In the genomic region with DNA sequence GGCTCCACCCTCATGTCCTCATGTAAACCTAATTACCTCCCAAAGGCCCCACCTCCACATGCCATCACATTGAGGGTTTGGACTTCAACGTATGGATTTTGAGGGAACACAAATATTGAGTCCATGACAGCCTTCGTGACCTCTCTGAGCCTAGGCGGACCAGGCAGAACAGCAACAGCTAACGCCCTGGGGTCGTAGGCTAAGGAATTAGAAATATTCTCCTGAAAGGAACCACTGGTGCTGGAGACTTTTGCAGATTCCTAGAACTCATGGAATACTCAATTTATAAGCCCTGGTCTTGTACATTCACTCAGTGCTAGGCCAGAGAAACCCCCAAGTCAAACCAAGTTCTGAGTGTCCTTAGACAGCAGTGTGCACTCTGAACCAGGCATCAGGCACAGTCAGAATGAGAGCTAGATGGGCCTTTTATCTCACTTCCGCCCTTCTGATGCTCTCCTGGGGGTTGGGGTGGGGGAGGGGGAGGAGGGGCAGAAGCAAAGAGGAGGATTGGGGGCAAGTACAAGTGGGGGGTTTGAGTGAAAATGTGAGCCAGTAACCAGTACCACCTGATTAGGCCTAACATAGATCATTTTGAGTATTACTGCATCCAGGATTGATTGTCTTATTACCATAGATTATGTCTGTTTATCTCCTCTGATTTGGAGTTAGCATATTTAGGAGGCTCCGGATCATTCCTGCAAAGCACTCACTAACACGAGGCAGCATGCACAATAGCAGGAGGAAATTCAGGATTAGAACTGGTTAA, we compare ENCODE assay signal across 8 cellular contexts.
DNase-seq lines count a peak whose midpoint lies in the region; ATAC-seq, FAIRE-seq and TF ChIP-seq lines count a peak whose summit lies in the region.

No MANE protein-coding gene starts in this region.

- H2AK5ac ChIP-seq in trophoblast cell (ENCODE audit: low read length): no peak overlapping the region

- no peaks in the 10 kb centered on the region for H3K36me3 ChIP-seq in trophoblast cell (ENCODE audit: control insufficient read depth in 1 of 2, insufficient read depth in 2 of 2, low read length in 2 of 2)
- no peaks in the 10 kb centered on the region for H3K36me3 ChIP-seq in PC-3 (ENCODE audit: low read depth, low read length)

- no peaks in the 10 kb centered on the region for H3K9me2 ChIP-seq in PC-3 (replicated peaks; ENCODE audit: low read length)

- H3K79me2 ChIP-seq in trophoblast cell (ENCODE audit: control insufficient read depth, insufficient read depth, low read length, poor library complexity) (no peaks in the 10 kb centered on the region), PC-3 (ENCODE audit: low read length) (no peaks in the 10 kb centered on the region)

- no peak overlapping the region for H3K4me3 Mint-ChIP-seq in activated T-cell treated with anti-CD3 and anti-CD28 coated beads, Interleukin-2, amount 50 U/mL, for 24 hours
- no peak overlapping the region for H3K4me3 Mint-ChIP-seq in activated CD8-positive, alpha-beta T cell treated with anti-CD3 and anti-CD28 coated beads, Interleukin-2, amount 10 ng/mL, durations not matched to agents 7 days and 5 days

- H3K4me1 Mint-ChIP-seq in activated T-cell treated with anti-CD3 and anti-CD28 coated beads, Interleukin-2, amount 50 U/mL, for 24 hours (ENCODE audit: low read depth): peaks cover 19% of the 10 kb centered on the region
- peaks cover 35% of the 10 kb centered on the region for H3K4me1 Mint-ChIP-seq in activated CD8-positive, alpha-beta T cell treated with anti-CD3 and anti-CD28 coated beads, Interleukin-2, amount 10 ng/mL, durations not matched to agents 7 days and 5 days (ENCODE audit: low read depth)

- CTCF ChIA-PET in activated CD8-positive, alpha-beta T cell treated with anti-CD3 and anti-CD28 coated beads, Interleukin-2, amount 10 ng/mL, durations not matched to agents 7 days and 5 days (lab: Charles Lee): interaction anchor here (0.6 to 2.8 kb wide), 12 partner anchors 150 to 1319 kb away, joined by 3 to 29 read pairs (median 5); a partner anchor contains a TSS
- CTCF ChIA-PET in PC-3 (lab: Charles Lee): interaction anchor here (0.6 to 1.0 kb wide), 4 partner anchors 18 to 182 kb away, joined by 3 to 8 read pairs (median 4); no protein-coding TSS in a partner anchor

- H4K20me1 ChIP-seq in PC-3 (ENCODE audit: low read length): no peaks in the 10 kb centered on the region

- no peak overlapping the region for H3K18ac ChIP-seq in trophoblast cell (ENCODE audit: low read length)

- H3K79me1 ChIP-seq in trophoblast cell (ENCODE audit: low read length): peaks cover 2% of the 10 kb centered on the region

- no peak overlapping the region for H4K12ac ChIP-seq in trophoblast cell (ENCODE audit: low read depth, low read length)

- peak overlapping the region; percentile 34 for H4K8ac ChIP-seq in trophoblast cell (ENCODE audit: low read depth, low read length)

- no peak overlapping the region for H4K91ac ChIP-seq in trophoblast cell (ENCODE audit: low read depth, low read length)

- no peaks in the 10 kb centered on the region for H3K27me3 ChIP-seq in trophoblast cell (ENCODE audit: insufficient read depth, low read length)
- H3K27me3 ChIP-seq in PC-3 (ENCODE audit: low read length): no peaks in the 10 kb centered on the region

- no peak overlapping the region for H3K23ac ChIP-seq in trophoblast cell (ENCODE audit: low read length)

- H2BK5ac ChIP-seq in trophoblast cell (ENCODE audit: low read depth, low read length, poor library complexity): no peak overlapping the region

- peak overlapping the region; percentile 68 for H2BK12ac ChIP-seq in trophoblast cell (ENCODE audit: low read length)

- H3K27me3 Mint-ChIP-seq in activated T-cell treated with anti-CD3 and anti-CD28 coated beads, Interleukin-2, amount 50 U/mL, for 24 hours: no peaks in the 10 kb centered on the region
- no peaks in the 10 kb centered on the region for H3K27me3 Mint-ChIP-seq in activated CD8-positive, alpha-beta T cell treated with anti-CD3 and anti-CD28 coated beads, Interleukin-2, amount 10 ng/mL, durations not matched to agents 7 days and 5 days (ENCODE audit: low read depth)

- no TSS peak for BruUV-seq in PC-3 (replicated peaks; lab: Mats Ljungman, UMichigan)

- no peak overlapping the region for H3K4ac ChIP-seq in trophoblast cell (ENCODE audit: low read depth, low read length)

- H2BK120ac ChIP-seq in trophoblast cell (ENCODE audit: insufficient read depth, low read length, poor library complexity): no peak overlapping the region

- H3K14ac ChIP-seq in trophoblast cell (ENCODE audit: low read length): peak overlapping the region; percentile 42

- H2AFZ ChIP-seq in trophoblast cell (ENCODE audit: insufficient read depth, low read length, poor library complexity) (no peak overlapping the region), PC-3 (ENCODE audit: low read length) (no peak overlapping the region)

- peak overlapping the region; percentile 49 for H3K27ac ChIP-seq in trophoblast cell (ENCODE audit: low read depth, low read length)
- H3K27ac ChIP-seq in PC-3 (ENCODE audit: low read length): no peak overlapping the region

- H3F3A ChIP-seq in PC-3 (ENCODE audit: low read length, unreplicated experiment): no peaks in the 10 kb centered on the region

- no peak overlapping the region for H3K4me3 ChIP-seq in trophoblast cell (ENCODE audit: low read depth, low read length)
- H3K4me3 ChIP-seq in PC-3 (ENCODE audit: low read length): no peak overlapping the region

- POLR2A ChIA-PET in activated CD8-positive, alpha-beta T cell treated with anti-CD3 and anti-CD28 coated beads, Interleukin-2, amount 10 ng/mL, durations not matched to agents 7 days and 5 days (lab: Charles Lee): interaction anchor here (2.2 kb wide), 1 partner anchor 149 kb away, joined by 11 read pairs; a partner anchor contains a TSS
- POLR2A ChIA-PET in PC-3 (lab: Charles Lee; ENCODE audit: unreplicated experiment): interaction anchor here (0.6 kb wide), 1 partner anchor 260 kb away, joined by 3 read pairs; no protein-coding TSS in a partner anchor

- no peaks in the 10 kb centered on the region for H3K9me3 Mint-ChIP-seq in activated T-cell treated with anti-CD3 and anti-CD28 coated beads, Interleukin-2, amount 50 U/mL, for 24 hours
- H3K9me3 Mint-ChIP-seq in activated CD8-positive, alpha-beta T cell treated with anti-CD3 and anti-CD28 coated beads, Interleukin-2, amount 10 ng/mL, durations not matched to agents 7 days and 5 days (ENCODE audit: insufficient read depth): no peaks in the 10 kb centered on the region

- TF ChIP-seq CTCF in PC-3 (conservative IDR thresholded peaks at IDR 0.05; ENCODE audit: low read depth, low read length): no peak

- H3K9me3 ChIP-seq in trophoblast cell (ENCODE audit: insufficient read depth, low read depth, low read length) (no peaks in the 10 kb centered on the region), PC-3 (ENCODE audit: low read length) (no peaks in the 10 kb centered on the region)

- peaks cover 16% of the 10 kb centered on the region for H3K36me3 Mint-ChIP-seq in activated T-cell treated with anti-CD3 and anti-CD28 coated beads, Interleukin-2, amount 50 U/mL, for 24 hours (ENCODE audit: low read depth)
- H3K36me3 Mint-ChIP-seq in activated CD8-positive, alpha-beta T cell treated with anti-CD3 and anti-CD28 coated beads, Interleukin-2, amount 10 ng/mL, durations not matched to agents 7 days and 5 days (ENCODE audit: low read depth): no peaks in the 10 kb centered on the region

- ATAC-seq in HG02981 (IDR thresholded peaks at IDR 0.05; ENCODE audit: unreplicated experiment) (peak; percentile 99), PC-3 (no peak)
- peak; percentile 95 for ATAC-seq in activated CD8-positive, alpha-beta T cell treated with anti-CD3 and anti-CD28 coated beads, Interleukin-2, amount 10 ng/mL, durations not matched to agents 7 days and 5 days

- no peak for DNase-seq in activated T-cell treated with anti-CD3 and anti-CD28 coated beads, Interleukin-2, amount 50 U/mL, for 24 hours
- DNase-seq in activated T-cell treated with anti-CD3 and anti-CD28 coated beads for 4 hours (no peak), trophoblast cell (no peak), HTR-8/SVneo (ENCODE audit: insufficient read length, low spot score) (no peak), AG08396 (ENCODE audit: low spot score) (no peak), PC-3 (no peak)
- peak; percentile 64 for DNase-seq in activated CD8-positive, alpha-beta T cell treated with anti-CD3 and anti-CD28 coated beads, Interleukin-2, amount 10 ng/mL, durations not matched to agents 7 days and 5 days

- H3K4me1 ChIP-seq in trophoblast cell (ENCODE audit: control insufficient read depth in 1 of 2, insufficient read depth in 2 of 2, low read length in 2 of 2) (peaks cover 0 to 14% of the 10 kb centered on the region in 2 experiments), PC-3 (ENCODE audit: insufficient read depth, low read length) (0 out of 2 replicates have a peak, but pooled peaks cover 3% of the 10 kb centered on the region)

- peak overlapping the region; percentile 72 for H3K27ac Mint-ChIP-seq in activated T-cell treated with anti-CD3 and anti-CD28 coated beads, Interleukin-2, amount 50 U/mL, for 24 hours
- H3K27ac Mint-ChIP-seq in activated CD8-positive, alpha-beta T cell treated with anti-CD3 and anti-CD28 coated beads, Interleukin-2, amount 10 ng/mL, durations not matched to agents 7 days and 5 days: peak overlapping the region; percentile 76

- H3K9ac ChIP-seq in trophoblast cell (ENCODE audit: low read length): no peak overlapping the region
- H3K9ac ChIP-seq in PC-3 (ENCODE audit: low read length): no peak overlapping the region

- H3K4me2 ChIP-seq in trophoblast cell (ENCODE audit: low read length): no peak overlapping the region
- no peak overlapping the region for H3K4me2 ChIP-seq in PC-3 (ENCODE audit: low read length)

- FAIRE-seq in HTR-8/SVneo (lab: Jason Lieb, UNC): no peak

- intact Hi-C loops in PC-3 (cut with micrococcal nuclease): loop anchor here (1.0 to 10.0 kb wide), 6 partner anchors 122 to 1314 kb away; no protein-coding TSS in a partner anchor

- no CpG with 5 or more reads among the region's 8 CpGs for WGBS in trophoblast cell (ENCODE audit: extremely low coverage, insufficient coverage, insufficient read length)
